9 cellular contexts compared by ENCODE assay signal in the genomic region with DNA sequence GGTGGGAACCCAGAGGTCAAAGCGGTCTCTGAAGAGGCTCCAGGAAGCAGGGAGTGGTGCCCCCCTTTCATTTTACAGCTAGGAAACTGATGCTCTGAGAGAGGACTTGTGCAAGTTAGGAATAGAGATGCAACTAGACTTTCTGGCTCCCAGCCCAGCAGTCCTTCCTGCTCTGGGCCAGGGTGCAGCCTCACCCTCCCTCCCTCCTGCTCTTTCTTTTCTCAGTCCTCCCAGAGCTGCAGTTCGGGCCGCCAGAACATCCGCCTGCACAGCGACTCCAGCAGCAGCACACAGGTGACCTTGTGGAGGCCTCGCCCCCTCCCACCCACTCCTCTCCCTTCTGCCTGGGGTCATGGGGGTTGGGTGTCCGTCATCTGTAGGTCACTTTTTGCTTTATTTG. TPM values are rescaled to one million over a fixed set of nuclear protein-coding genes. Genes with fewer than 3 reads are reported as not detected.
DNase-seq lines count a peak whose midpoint lies in the region; ATAC-seq and TF ChIP-seq lines count a peak whose summit lies in the region.
"Had no signal": no experiment of that assay in that cellular context is flagged by ENCODE, and none has a peak within 500 bp of the region (broad histone marks: within the 10 kb centered on the region; RNA-seq: fewer than 3 reads in every experiment).

No MANE protein-coding gene starts in this region.

- H3K79me2 ChIP-seq in osteoblast (ENCODE audit: insufficient read depth, low read length), result no peaks in the 10 kb centered on the region

- TF ChIP-seq CTCF in Caco-2 (IDR thresholded peaks at IDR 0.05; ENCODE audit: insufficient read depth in 1 of 2, low read depth in 1 of 2, low read length in 1 of 2, severe bottlenecking in 1 of 2, unreplicated experiment in 1 of 2) (no peak), esophagus squamous epithelium (IDR thresholded peaks at IDR 0.05) (no peak), osteoblast (IDR thresholded peaks at IDR 0.05; ENCODE audit: extremely low read depth, low read depth, low read length) (no peak)

- no peaks in the 10 kb centered on the region for H3K27me3 Mint-ChIP-seq in Caco-2 (ENCODE audit: insufficient read depth, unreplicated experiment)
- H3K27me3 Mint-ChIP-seq in activated naive CD8-positive, alpha-beta T cell treated with anti-CD3 and anti-CD28 coated beads, Interleukin-2, amount 50 U/mL, for 24 hours, result peaks cover 2% of the 10 kb centered on the region

- peaks cover 7% of the 10 kb centered on the region for H3K4me1 Mint-ChIP-seq in Caco-2 (ENCODE audit: low read depth, unreplicated experiment)
- H3K4me1 Mint-ChIP-seq in activated naive CD8-positive, alpha-beta T cell treated with anti-CD3 and anti-CD28 coated beads, Interleukin-2, amount 50 U/mL, for 24 hours, result no peaks in the 10 kb centered on the region

- no peak for TF ChIP-seq POLR2A in esophagus squamous epithelium (IDR thresholded peaks at IDR 0.05)

- DNase-seq in Caco-2 (no peak), NCI-H460 (ENCODE audit: extremely low read depth, low read depth) (peak; percentile 69), esophagus squamous epithelium (lab: John Stamatoyannopoulos, UW) (no peak), osteoblast (ENCODE audit: insufficient read length, low spot score, missing footprints) (no peak), NCI-H774 (lab: John Stamatoyannopoulos, UW) (no peak)
- DNase-seq in activated CD4-positive, CD25-positive, alpha-beta regulatory T cell treated with anti-CD3 and anti-CD28 coated beads, Interleukin-2, amount 50 U/mL, for 72 hours, result no peak
- DNase-seq in activated naive CD8-positive, alpha-beta T cell treated with anti-CD3 and anti-CD28 coated beads, Interleukin-2, amount 50 U/mL, for 24 hours, result no peak

- H4K20me1 ChIP-seq in osteoblast (ENCODE audit: insufficient read depth, low read length), result no peaks in the 10 kb centered on the region

- H3K27ac Mint-ChIP-seq in Caco-2 (ENCODE audit: unreplicated experiment), result peak overlapping the region; percentile 86
- H3K27ac Mint-ChIP-seq in activated naive CD8-positive, alpha-beta T cell treated with anti-CD3 and anti-CD28 coated beads, Interleukin-2, amount 50 U/mL, for 24 hours, result no peak overlapping the region

- H3K4me3 ChIP-seq in Caco-2 (ENCODE audit: low read depth, low read length) (no peak overlapping the region), esophagus squamous epithelium (peak overlapping the region in 1 of 4 donors; percentile 43), osteoblast (ENCODE audit: insufficient read depth, low read length) (peak overlapping the region; percentile 31)

- no peak overlapping the region for H3K4me3 Mint-ChIP-seq in Caco-2 (ENCODE audit: unreplicated experiment)
- H3K4me3 Mint-ChIP-seq in activated naive CD8-positive, alpha-beta T cell treated with anti-CD3 and anti-CD28 coated beads, Interleukin-2, amount 50 U/mL, for 24 hours, result no peak overlapping the region

- H3K36me3 ChIP-seq in Caco-2 (ENCODE audit: control insufficient read depth, insufficient read depth, low read length) (no peaks in the 10 kb centered on the region), esophagus squamous epithelium (no peaks in the 10 kb centered on the region), osteoblast (ENCODE audit: insufficient read depth, low read length) (no peaks in the 10 kb centered on the region)

- no TSS peak for BruUV-seq in Caco-2 (replicated peaks; lab: Mats Ljungman, UMichigan)

- peak overlapping the region; percentile 70 for H3K4me2 ChIP-seq in osteoblast (ENCODE audit: insufficient read depth, low read length)

- H3K4me1 ChIP-seq in Caco-2 (peaks cover 13% of the 10 kb centered on the region), esophagus squamous epithelium (peaks cover 8 to 22% (median 14%) of the 10 kb centered on the region in 3 donors), osteoblast (ENCODE audit: insufficient read depth, low read length) (peaks cover 15% of the 10 kb centered on the region)

- POLR2A ChIA-PET in Caco-2 (lab: Charles Lee), result no interaction called here

- no peaks in the 10 kb centered on the region for H3K27me3 ChIP-seq in Caco-2 (replicated peaks; ENCODE audit: control insufficient read depth, insufficient read depth, low read length)
- H3K27me3 ChIP-seq in esophagus squamous epithelium, result no peaks in the 10 kb centered on the region
- peaks cover 3% of the 10 kb centered on the region for H3K27me3 ChIP-seq in osteoblast (ENCODE audit: insufficient read depth, low read length)

- H3K36me3 Mint-ChIP-seq in Caco-2 (ENCODE audit: insufficient read depth, unreplicated experiment), result no peaks in the 10 kb centered on the region
- H3K36me3 Mint-ChIP-seq in activated naive CD8-positive, alpha-beta T cell treated with anti-CD3 and anti-CD28 coated beads, Interleukin-2, amount 50 U/mL, for 24 hours (ENCODE audit: low read depth), result no peaks in the 10 kb centered on the region

- peak overlapping the region; percentile 29 for H2AFZ ChIP-seq in osteoblast (ENCODE audit: low read length)

- no peaks in the 10 kb centered on the region for H3K9me3 ChIP-seq in Caco-2
- H3K9me3 ChIP-seq in esophagus squamous epithelium, result no peaks in the 10 kb centered on the region
- no peaks in the 10 kb centered on the region for H3K9me3 ChIP-seq in osteoblast (ENCODE audit: low read depth, low read length)

- CTCF ChIA-PET in Caco-2 (lab: Charles Lee), result no interaction called here

- intact Hi-C loops in Caco-2 (cut with micrococcal nuclease; ENCODE audit: unreplicated experiment), result no loop called here
- intact Hi-C loops in esophagus squamous epithelium (cut with DNase I), result no loop called here

- no peak for ATAC-seq in HG02610 (IDR thresholded peaks at IDR 0.05; ENCODE audit: unreplicated experiment)
- no peak for ATAC-seq in activated naive CD8-positive, alpha-beta T cell treated with anti-CD3 and anti-CD28 coated beads, Interleukin-2, amount 50 U/mL, for 24 hours

- H3K9me3 Mint-ChIP-seq in Caco-2 (ENCODE audit: unreplicated experiment), result no peaks in the 10 kb centered on the region
- H3K9me3 Mint-ChIP-seq in activated naive CD8-positive, alpha-beta T cell treated with anti-CD3 and anti-CD28 coated beads, Interleukin-2, amount 50 U/mL, for 24 hours, result no peaks in the 10 kb centered on the region

- WGBS in esophagus squamous epithelium, 2 donors, result 24 to 31% methylated on average over 7 of the region's 7 CpGs

- peak overlapping the region; percentile 68 to 89 (median 86) for H3K27ac ChIP-seq in esophagus squamous epithelium
- peak overlapping the region; percentile 69 for H3K27ac ChIP-seq in osteoblast (ENCODE audit: low read depth, low read length)

RNA-seq across cellular contexts. Expression of gene LHFPL7, which starts 51.5 kb away (rescaled TPM):
- total RNA-seq in Caco-2 (2022) (not detected in 2 replicates), esophagus squamous epithelium (not detected), osteoblast (not detected in 2 replicates)
- not detected in 2 replicates for total RNA-seq in NCI-H460 (2014; rRNA removed; shearing (Covaris generic))
- polyA plus RNA-seq in NCI-H460 (2014; cell fraction: nucleus; rRNA removed), result not detected in 2 replicates
- total RNA-seq: activated CD8-positive, alpha-beta memory T cell treated with anti-CD3 and anti-CD28 coated beads for 36 hours had no signal

RNA-seq across cellular contexts. Expression of gene KIAA1671, which starts 57.5 kb away (rescaled TPM):
- total RNA-seq in Caco-2 (2022) (28.6 and 34.7 TPM in 2 replicates), esophagus squamous epithelium (10 to 100 TPM; 43.1 to 73.2 (median 47.5) TPM), osteoblast (16.6 and 18.3 TPM in 2 replicates)
- 7.1 and 7.5 TPM in 2 replicates for total RNA-seq in NCI-H460 (2014; rRNA removed; shearing (Covaris generic))
- polyA plus RNA-seq in NCI-H460 (2014; cell fraction: nucleus; rRNA removed), result 2.8 and 5.3 TPM in 2 replicates
